Comparison of ENCODE assay signal across 1 cellular context in the genomic region with DNA sequence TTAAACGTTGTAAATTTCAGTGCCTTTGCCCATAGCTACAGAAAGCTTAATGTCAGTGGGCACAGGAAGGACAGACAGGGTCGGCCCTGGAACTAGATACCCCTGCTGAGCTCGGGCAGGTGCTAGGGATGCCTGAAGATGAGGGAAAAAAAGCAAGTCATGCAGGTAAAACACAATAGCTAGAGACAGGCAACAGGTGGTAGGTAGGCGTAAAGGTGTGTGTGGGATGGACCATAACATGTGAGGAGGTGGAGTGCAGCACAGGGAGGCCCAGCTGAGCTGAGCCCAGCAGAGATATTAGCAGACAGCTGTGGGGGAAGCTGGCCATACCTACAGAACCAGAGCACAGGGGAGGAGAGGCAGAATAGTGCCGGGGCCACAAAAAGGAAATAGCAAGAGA.
TF ChIP-seq lines count a peak whose summit lies in the region.

No MANE protein-coding gene starts in this region.

TF ChIP-seq in GM23338, 12 proteins besides CTCF, POLR2A, EP300 and RAD21 (continued from another document):
- TF ChIP-seq ZNF331 (CRISPR knock-in tag; IDR thresholded peaks at IDR 0.05; ENCODE audit: low read depth) (no peak), CREB1 (CRISPR knock-in tag; IDR thresholded peaks at IDR 0.05; ENCODE audit: low read depth) (no peak), POLR2AphosphoS5 (IDR thresholded peaks at IDR 0.05; ENCODE audit: low read depth) (no peak), EZH2phosphoT487 (IDR thresholded peaks at IDR 0.05; ENCODE audit: unreplicated experiment) (no peak), EZH2 (IDR thresholded peaks at IDR 0.05; ENCODE audit: low read depth, unreplicated experiment) (no peak), STAT1 (IDR thresholded peaks at IDR 0.05; ENCODE audit: unreplicated experiment) (no peak), REST (IDR thresholded peaks at IDR 0.05; ENCODE audit: unreplicated experiment) (no peak), JUNB (IDR thresholded peaks at IDR 0.05; ENCODE audit: unreplicated experiment) (no peak)
- TF ChIP-seq, protein P1, sequence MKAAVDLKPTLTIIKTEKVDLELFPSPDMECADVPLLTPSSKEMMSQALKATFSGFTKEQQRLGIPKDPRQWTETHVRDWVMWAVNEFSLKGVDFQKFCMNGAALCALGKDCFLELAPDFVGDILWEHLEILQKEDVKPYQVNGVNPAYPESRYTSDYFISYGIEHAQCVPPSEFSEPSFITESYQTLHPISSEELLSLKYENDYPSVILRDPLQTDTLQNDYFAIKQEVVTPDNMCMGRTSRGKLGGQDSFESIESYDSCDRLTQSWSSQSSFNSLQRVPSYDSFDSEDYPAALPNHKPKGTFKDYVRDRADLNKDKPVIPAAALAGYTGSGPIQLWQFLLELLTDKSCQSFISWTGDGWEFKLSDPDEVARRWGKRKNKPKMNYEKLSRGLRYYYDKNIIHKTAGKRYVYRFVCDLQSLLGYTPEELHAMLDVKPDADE (IDR thresholded peaks at IDR 0.05), result no peak
- TF ChIP-seq, protein P2, sequence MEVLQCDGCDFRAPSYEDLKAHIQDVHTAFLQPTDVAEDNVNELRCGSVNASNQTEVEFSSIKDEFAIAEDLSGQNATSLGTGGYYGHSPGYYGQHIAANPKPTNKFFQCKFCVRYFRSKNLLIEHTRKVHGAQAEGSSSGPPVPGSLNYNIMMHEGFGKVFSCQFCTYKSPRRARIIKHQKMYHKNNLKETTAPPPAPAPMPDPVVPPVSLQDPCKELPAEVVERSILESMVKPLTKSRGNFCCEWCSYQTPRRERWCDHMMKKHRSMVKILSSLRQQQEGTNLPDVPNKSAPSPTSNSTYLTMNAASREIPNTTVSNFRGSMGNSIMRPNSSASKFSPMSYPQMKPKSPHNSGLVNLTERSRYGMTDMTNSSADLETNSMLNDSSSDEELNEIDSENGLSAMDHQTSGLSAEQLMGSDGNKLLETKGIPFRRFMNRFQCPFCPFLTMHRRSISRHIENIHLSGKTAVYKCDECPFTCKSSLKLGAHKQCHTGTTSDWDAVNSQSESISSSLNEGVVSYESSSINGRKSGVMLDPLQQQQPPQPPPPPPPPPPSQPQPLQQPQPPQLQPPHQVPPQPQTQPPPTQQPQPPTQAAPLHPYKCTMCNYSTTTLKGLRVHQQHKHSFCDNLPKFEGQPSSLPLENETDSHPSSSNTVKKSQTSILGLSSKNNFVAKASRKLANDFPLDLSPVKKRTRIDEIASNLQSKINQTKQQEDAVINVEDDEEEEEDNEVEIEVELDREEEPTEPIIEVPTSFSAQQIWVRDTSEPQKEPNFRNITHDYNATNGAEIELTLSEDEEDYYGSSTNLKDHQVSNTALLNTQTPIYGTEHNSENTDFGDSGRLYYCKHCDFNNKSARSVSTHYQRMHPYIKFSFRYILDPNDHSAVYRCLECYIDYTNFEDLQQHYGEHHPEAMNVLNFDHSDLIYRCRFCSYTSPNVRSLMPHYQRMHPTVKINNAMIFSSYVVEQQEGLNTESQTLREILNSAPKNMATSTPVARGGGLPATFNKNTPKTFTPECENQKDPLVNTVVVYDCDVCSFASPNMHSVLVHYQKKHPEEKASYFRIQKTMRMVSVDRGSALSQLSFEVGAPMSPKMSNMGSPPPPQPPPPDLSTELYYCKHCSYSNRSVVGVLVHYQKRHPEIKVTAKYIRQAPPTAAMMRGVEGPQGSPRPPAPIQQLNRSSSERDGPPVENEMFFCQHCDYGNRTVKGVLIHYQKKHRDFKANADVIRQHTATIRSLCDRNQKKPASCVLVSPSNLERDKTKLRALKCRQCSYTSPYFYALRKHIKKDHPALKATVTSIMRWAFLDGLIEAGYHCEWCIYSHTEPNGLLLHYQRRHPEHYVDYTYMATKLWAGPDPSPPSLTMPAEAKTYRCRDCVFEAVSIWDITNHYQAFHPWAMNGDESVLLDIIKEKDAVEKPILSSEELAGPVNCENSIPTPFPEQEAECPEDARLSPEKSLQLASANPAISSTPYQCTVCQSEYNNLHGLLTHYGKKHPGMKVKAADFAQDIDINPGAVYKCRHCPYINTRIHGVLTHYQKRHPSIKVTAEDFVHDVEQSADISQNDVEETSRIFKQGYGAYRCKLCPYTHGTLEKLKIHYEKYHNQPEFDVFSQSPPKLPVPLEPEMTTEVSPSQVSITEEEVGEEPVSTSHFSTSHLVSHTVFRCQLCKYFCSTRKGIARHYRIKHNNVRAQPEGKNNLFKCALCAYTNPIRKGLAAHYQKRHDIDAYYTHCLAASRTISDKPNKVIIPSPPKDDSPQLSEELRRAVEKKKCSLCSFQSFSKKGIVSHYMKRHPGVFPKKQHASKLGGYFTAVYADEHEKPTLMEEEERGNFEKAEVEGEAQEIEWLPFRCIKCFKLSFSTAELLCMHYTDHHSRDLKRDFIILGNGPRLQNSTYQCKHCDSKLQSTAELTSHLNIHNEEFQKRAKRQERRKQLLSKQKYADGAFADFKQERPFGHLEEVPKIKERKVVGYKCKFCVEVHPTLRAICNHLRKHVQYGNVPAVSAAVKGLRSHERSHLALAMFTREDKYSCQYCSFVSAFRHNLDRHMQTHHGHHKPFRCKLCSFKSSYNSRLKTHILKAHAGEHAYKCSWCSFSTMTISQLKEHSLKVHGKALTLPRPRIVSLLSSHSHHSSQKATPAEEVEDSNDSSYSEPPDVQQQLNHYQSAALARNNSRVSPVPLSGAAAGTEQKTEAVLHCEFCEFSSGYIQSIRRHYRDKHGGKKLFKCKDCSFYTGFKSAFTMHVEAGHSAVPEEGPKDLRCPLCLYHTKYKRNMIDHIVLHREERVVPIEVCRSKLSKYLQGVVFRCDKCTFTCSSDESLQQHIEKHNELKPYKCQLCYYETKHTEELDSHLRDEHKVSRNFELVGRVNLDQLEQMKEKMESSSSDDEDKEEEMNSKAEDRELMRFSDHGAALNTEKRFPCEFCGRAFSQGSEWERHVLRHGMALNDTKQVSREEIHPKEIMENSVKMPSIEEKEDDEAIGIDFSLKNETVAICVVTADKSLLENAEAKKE (CRISPR knock-in tag; IDR thresholded peaks at IDR 0.05), result no peak
